1 cellular context compared by ENCODE assay signal in the genomic region with DNA sequence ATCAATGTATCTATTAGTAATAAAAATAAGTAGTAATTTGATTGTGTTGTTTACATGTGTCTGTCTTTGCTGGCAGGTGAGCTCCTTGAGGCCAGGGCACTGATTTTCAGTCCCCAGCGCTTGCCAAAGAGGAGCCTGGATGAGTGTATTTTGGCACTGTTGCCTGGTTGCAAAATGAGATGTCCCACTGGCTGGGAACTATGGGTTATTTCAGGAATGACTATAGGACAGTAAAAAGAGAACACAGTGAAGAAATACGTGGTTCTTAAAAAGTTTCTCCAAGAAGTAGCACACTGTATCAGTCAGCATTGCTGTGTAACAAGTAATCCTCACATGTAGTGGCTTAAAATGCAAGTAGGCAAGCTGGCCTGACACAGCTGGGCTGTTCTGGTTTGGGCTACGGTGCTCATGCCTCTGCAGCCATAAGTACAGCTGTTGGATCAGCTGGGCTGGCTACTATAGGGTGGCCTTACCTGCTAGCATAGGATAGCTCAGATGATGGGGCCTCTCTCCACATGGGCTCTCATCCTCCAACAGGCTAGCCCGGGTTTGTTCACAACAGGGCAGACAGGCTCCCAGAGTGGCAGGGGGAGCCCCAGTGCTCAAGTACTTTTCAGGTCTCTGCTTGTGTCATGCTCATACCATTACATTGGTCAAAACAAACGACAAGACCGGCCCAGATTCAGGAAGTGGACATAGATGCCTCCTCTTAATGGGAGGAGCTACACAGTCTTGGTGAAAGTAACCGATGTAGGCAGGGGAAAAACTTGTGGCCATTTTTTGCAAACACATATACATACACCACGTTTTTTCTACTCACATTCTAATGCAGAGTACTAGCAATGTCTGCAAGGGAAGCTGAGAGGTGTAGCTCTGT.
TF ChIP-seq lines count a peak whose summit lies in the region.

No MANE protein-coding gene starts in this region.

TF ChIP-seq in GM12878, 131 proteins besides CTCF, POLR2A, EP300 and RAD21 (continued from another document):
- TF ChIP-seq, protein P1, sequence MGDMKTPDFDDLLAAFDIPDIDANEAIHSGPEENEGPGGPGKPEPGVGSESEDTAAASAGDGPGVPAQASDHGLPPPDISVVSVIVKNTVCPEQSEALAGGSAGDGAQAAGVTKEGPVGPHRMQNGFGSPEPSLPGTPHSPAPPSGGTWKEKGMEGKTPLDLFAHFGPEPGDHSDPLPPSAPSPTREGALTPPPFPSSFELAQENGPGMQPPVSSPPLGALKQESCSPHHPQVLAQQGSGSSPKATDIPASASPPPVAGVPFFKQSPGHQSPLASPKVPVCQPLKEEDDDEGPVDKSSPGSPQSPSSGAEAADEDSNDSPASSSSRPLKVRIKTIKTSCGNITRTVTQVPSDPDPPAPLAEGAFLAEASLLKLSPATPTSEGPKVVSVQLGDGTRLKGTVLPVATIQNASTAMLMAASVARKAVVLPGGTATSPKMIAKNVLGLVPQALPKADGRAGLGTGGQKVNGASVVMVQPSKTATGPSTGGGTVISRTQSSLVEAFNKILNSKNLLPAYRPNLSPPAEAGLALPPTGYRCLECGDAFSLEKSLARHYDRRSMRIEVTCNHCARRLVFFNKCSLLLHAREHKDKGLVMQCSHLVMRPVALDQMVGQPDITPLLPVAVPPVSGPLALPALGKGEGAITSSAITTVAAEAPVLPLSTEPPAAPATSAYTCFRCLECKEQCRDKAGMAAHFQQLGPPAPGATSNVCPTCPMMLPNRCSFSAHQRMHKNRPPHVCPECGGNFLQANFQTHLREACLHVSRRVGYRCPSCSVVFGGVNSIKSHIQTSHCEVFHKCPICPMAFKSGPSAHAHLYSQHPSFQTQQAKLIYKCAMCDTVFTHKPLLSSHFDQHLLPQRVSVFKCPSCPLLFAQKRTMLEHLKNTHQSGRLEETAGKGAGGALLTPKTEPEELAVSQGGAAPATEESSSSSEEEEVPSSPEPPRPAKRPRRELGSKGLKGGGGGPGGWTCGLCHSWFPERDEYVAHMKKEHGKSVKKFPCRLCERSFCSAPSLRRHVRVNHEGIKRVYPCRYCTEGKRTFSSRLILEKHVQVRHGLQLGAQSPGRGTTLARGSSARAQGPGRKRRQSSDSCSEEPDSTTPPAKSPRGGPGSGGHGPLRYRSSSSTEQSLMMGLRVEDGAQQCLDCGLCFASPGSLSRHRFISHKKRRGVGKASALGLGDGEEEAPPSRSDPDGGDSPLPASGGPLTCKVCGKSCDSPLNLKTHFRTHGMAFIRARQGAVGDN (IDR thresholded peaks at IDR 0.05), result no peak
- TF ChIP-seq, protein P2, sequence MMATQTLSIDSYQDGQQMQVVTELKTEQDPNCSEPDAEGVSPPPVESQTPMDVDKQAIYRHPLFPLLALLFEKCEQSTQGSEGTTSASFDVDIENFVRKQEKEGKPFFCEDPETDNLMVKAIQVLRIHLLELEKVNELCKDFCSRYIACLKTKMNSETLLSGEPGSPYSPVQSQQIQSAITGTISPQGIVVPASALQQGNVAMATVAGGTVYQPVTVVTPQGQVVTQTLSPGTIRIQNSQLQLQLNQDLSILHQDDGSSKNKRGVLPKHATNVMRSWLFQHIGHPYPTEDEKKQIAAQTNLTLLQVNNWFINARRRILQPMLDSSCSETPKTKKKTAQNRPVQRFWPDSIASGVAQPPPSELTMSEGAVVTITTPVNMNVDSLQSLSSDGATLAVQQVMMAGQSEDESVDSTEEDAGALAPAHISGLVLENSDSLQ (IDR thresholded peaks at IDR 0.05), result no peak
- no peak for TF ChIP-seq SUZ12 (IDR thresholded peaks at IDR 0.05; ENCODE audit: unreplicated experiment)
- no peak for TF ChIP-seq SREBF2 (IDR thresholded peaks at IDR 0.05; ENCODE audit: low read length)
- no peak for TF ChIP-seq ESRRA (IDR thresholded peaks at IDR 0.05; ENCODE audit: low read length)
- no peak for TF ChIP-seq YY1 (IDR thresholded peaks at IDR 0.05; ENCODE audit: low read depth, low read length)
- TF ChIP-seq, protein P3, sequence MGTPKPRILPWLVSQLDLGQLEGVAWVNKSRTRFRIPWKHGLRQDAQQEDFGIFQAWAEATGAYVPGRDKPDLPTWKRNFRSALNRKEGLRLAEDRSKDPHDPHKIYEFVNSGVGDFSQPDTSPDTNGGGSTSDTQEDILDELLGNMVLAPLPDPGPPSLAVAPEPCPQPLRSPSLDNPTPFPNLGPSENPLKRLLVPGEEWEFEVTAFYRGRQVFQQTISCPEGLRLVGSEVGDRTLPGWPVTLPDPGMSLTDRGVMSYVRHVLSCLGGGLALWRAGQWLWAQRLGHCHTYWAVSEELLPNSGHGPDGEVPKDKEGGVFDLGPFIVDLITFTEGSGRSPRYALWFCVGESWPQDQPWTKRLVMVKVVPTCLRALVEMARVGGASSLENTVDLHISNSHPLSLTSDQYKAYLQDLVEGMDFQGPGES (IDR thresholded peaks at IDR 0.05), result no peak
- TF ChIP-seq BHLHE40 (IDR thresholded peaks at IDR 0.05; ENCODE audit: borderline replicate concordance in 1 of 2, low read depth in 2 of 2, low read length in 1 of 2), result no peak
- TF ChIP-seq SPI1 (IDR thresholded peaks at IDR 0.05; ENCODE audit: borderline replicate concordance, insufficient read depth, low read depth, low read length), result no peak
- no peak for TF ChIP-seq NFXL1 (IDR thresholded peaks at IDR 0.05; ENCODE audit: borderline replicate concordance)
- TF ChIP-seq, protein P4, sequence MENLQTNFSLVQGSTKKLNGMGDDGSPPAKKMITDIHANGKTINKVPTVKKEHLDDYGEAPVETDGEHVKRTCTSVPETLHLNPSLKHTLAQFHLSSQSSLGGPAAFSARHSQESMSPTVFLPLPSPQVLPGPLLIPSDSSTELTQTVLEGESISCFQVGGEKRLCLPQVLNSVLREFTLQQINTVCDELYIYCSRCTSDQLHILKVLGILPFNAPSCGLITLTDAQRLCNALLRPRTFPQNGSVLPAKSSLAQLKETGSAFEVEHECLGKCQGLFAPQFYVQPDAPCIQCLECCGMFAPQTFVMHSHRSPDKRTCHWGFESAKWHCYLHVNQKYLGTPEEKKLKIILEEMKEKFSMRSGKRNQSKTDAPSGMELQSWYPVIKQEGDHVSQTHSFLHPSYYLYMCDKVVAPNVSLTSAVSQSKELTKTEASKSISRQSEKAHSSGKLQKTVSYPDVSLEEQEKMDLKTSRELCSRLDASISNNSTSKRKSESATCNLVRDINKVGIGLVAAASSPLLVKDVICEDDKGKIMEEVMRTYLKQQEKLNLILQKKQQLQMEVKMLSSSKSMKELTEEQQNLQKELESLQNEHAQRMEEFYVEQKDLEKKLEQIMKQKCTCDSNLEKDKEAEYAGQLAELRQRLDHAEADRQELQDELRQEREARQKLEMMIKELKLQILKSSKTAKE (IDR thresholded peaks at IDR 0.05; ENCODE audit: low read depth, poor library complexity, severe bottlenecking), result no peak
- TF ChIP-seq CHD1 (IDR thresholded peaks at IDR 0.05; ENCODE audit: low read depth, low read length), result no peak
- no peak for TF ChIP-seq FOXK2 (IDR thresholded peaks at IDR 0.05)
- TF ChIP-seq GATAD2B (conservative IDR thresholded peaks at IDR 0.05; ENCODE audit: low read depth), result no peak
TF ChIP-seq in GM12878: peak in this region for 0.
